Comparison of ENCODE assay signal across 23 cellular contexts in genomic region chrX:148135738-148136137, GRCh38.
DNase-seq lines count a peak whose midpoint lies in the region; ATAC-seq and TF ChIP-seq lines count a peak whose summit lies in the region.
"Had no signal": no experiment of that assay in that cellular context is flagged by ENCODE, and none has a peak within 500 bp of the region (broad histone marks: within the 10 kb centered on the region; RNA-seq: fewer than 3 reads in every experiment).

No MANE protein-coding gene starts in this region.

- in situ Hi-C loops in KBM-7 (cut with MboI; ENCODE audit: low pct_unique_long_range_greater_than_20kb, low sequenced_read_pairs) = no loop called here

- peak; percentile 3 for DNase-seq in H4 (ENCODE audit: low spot score)
- DNase-seq in RKO (ENCODE audit: low spot score) = peak; percentile 1
- peak; percentile 34 for DNase-seq in epithelial cell of prostate (ENCODE audit: low read depth, low spot score)
- DNase-seq in omental fat pad (ENCODE audit: low spot score) = no peak
- DNase-seq in NCI-H187 (lab: John Stamatoyannopoulos, UW) = no peak
- no peak for DNase-seq in GDM1 (lab: John Stamatoyannopoulos, UW)
- DNase-seq in KBM-7 = no peak
- DNase-seq: activated CD4-positive, alpha-beta T cell treated with anti-CD3 and anti-CD28 coated beads, Interleukin-2, amount 10 ng/mL, durations not matched to agents 24 days and 14 days; CD4-positive, alpha-beta T cell; DMS153; HFFc6; KG1; midbrain; NCI-H1092; NCI-H526 treated with DMSO at 0.1 percent for 48 hours; nephron progenitor cell; posterior cingulate gyrus; SHP77 treated with DMSO at 0.1 percent for 48 hours; stimulated activated naive B cell treated with anti-CD40 and anti-IgM and Interleukin-4, amounts not matched to agents 10 μg/mL and 1 μg/mL and 100 μg/mL, for 72 hours; T-helper 1 cell had no signal

- H3K27ac ChIP-seq in epithelial cell of prostate = no peak overlapping the region
- H3K27ac ChIP-seq: cardiac muscle cell had no signal

- no peak for TF ChIP-seq CTCF in omental fat pad (IDR thresholded peaks at IDR 0.05)

- ATAC-seq in omental fat pad (ENCODE audit: low FRiP score) = peak; percentile 54
- ATAC-seq in HG03135 (IDR thresholded peaks at IDR 0.05; ENCODE audit: unreplicated experiment) = no peak
- ATAC-seq: activated T-helper 17 cell treated with anti-CD3 and anti-CD28 coated beads, Interleukin-2, amount 50 U/mL, for 72 hours; stimulated activated naive B cell treated with anti-CD40 and anti-IgM and Interleukin-4, amounts not matched to agents 10 μg/mL and 1 μg/mL and 100 μg/mL, for 72 hours had no signal

Comparison
In these comparisons a context has a peak if more than half of its experiments do, and no peak if none do; other contexts are left out.
1. DNase-seq: peak in H4 (single experiment), RKO (single experiment) and epithelial cell of prostate (single experiment); none in omental fat pad (single experiment), NCI-H187 (0 of 2), GDM1 (single experiment) and KBM-7 (single experiment).